Comparison of ENCODE assay signal across 20 cellular contexts in the genomic region with DNA sequence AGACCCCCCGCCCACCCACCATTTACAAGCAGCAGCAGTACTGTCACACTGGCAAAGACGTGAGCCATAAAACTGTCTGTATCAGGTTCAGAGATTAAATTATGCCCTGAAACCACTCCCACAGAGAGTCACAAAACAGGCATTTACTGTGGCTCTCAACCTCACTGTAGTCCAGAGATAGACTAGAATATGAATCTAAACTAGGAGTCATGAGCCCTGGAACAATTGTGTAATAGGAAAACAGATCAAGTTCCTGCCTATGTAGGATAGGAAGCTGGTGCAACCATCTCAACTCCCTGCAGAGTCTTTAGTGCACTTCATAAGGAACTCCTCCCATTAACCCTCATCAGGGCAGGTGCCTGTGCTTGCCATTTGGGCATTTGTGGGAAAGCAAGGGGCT.
"Had no signal": no experiment of that assay in that cellular context is flagged by ENCODE, and none has a peak within 500 bp of the region (broad histone marks: within the 10 kb centered on the region; RNA-seq: fewer than 3 reads in every experiment).

No MANE protein-coding gene starts in this region.

- H3K36me3 ChIP-seq: prostate gland, right lobe of liver, spleen, transverse colon had no signal

- DNase-seq: activated CD4-positive, alpha-beta T cell treated with anti-CD3 and anti-CD28 coated beads, Interleukin-2, amount 10 ng/mL, durations not matched to agents 7 days and 5 days; activated CD4-positive, CD25-positive, alpha-beta regulatory T cell; anterior cingulate cortex; dermis blood vessel endothelial cell; erythroblast; kidney; left ventricle myocardium superior; mesendoderm; right lobe of liver; spleen; stimulated activated CD4-positive, alpha-beta T cell treated with anti-CD3 and anti-CD28 coated beads, Interleukin-1b, Interleukin-23, amount 100 ng/mL, for 48 hours; stimulated activated naive B cell treated with anti-CD40 and anti-IgM and Interleukin-4, amounts not matched to agents 10 μg/mL and 1 μg/mL and 100 μg/mL, for 72 hours; substantia nigra; T-helper 2 cell; transverse colon had no signal

- H3K27ac ChIP-seq: prostate gland, right lobe of liver, spleen, transverse colon had no signal

- H3K27ac Mint-ChIP-seq: activated CD4-positive, alpha-beta T cell treated with anti-CD3 and anti-CD28 coated beads, Interleukin-2, amount 10 ng/mL, durations not matched to agents 7 days and 5 days; activated naive CD8-positive, alpha-beta T cell; activated T-helper 2 cell treated with anti-CD3 and anti-CD28 coated beads, Interferon-gamma antibody, Interleukin-2, Interleukin-4, amounts not matched to agents 10 μg/mL and 5 μg/mL and 100 μg/mL, durations not matched to agents 14 hours and 24 hours and 36 hours; nephron; stimulated activated naive B cell treated with anti-CD40 and anti-IgM and Interleukin-4, amounts not matched to agents 10 μg/mL and 1 μg/mL and 100 μg/mL, for 72 hours had no signal

- H3K9me3 ChIP-seq: prostate gland had no signal

- H3K27me3 ChIP-seq: right lobe of liver, spleen, transverse colon had no signal

- H3K4me3 ChIP-seq: prostate gland, right lobe of liver, spleen, transverse colon had no signal

- H3K4me3 Mint-ChIP-seq: activated CD4-positive, alpha-beta T cell treated with anti-CD3 and anti-CD28 coated beads, Interleukin-2, amount 10 ng/mL, durations not matched to agents 7 days and 5 days; activated naive CD8-positive, alpha-beta T cell; central memory CD8-positive, alpha-beta T cell; nephron; stimulated activated naive B cell treated with anti-CD40 and anti-IgM and Interleukin-4, amounts not matched to agents 10 μg/mL and 1 μg/mL and 100 μg/mL, for 72 hours had no signal

- H3K27me3 Mint-ChIP-seq: activated CD4-positive, alpha-beta T cell treated with anti-CD3 and anti-CD28 coated beads, Interleukin-2, amount 10 ng/mL, durations not matched to agents 7 days and 5 days had no signal

- FAIRE-seq: kidney had no signal

- H3K4me1 ChIP-seq: prostate gland, right lobe of liver, spleen, transverse colon had no signal

- H3K4me1 Mint-ChIP-seq: activated CD4-positive, alpha-beta T cell treated with anti-CD3 and anti-CD28 coated beads, Interleukin-2, amount 10 ng/mL, durations not matched to agents 7 days and 5 days; central memory CD8-positive, alpha-beta T cell; nephron; stimulated activated naive B cell treated with anti-CD40 and anti-IgM and Interleukin-4, amounts not matched to agents 10 μg/mL and 1 μg/mL and 100 μg/mL, for 72 hours had no signal
